Comparison of ENCODE assay signal across 18 cellular contexts in genomic region chr10:129530486-129531065, GRCh38.
DNase-seq lines count a peak whose midpoint lies in the region; ATAC-seq, FAIRE-seq and TF ChIP-seq lines count a peak whose summit lies in the region.
"Had no signal": no experiment of that assay in that cellular context is flagged by ENCODE, and none has a peak within 500 bp of the region (broad histone marks: within the 10 kb centered on the region; RNA-seq: fewer than 3 reads in every experiment).

No MANE protein-coding gene starts in this region.

- no TSS peak for BruUV-seq in PC-9 (replicated peaks; lab: Mats Ljungman, UMichigan)

- TF ChIP-seq CTCF in DND-41 (IDR thresholded peaks at IDR 0.05; ENCODE audit: borderline replicate concordance, extremely low read depth, low read length, poor library complexity, severe bottlenecking) (no peak), PC-9 (conservative IDR thresholded peaks at IDR 0.05) (no peak), esophagus squamous epithelium (IDR thresholded peaks at IDR 0.05) (no peak)

- no peak overlapping the region for H3K9ac ChIP-seq in DND-41 (ENCODE audit: low read depth, low read length)

- H3K4me3 ChIP-seq in DND-41 (ENCODE audit: low read depth in 1 of 2, low read length in 2 of 2) = no peak overlapping the region
- H3K4me3 ChIP-seq in PC-9 = no peak overlapping the region
- H3K4me3 ChIP-seq in right cardiac atrium (ENCODE audit: low read length) = no peak overlapping the region
- no peak overlapping the region for H3K4me3 ChIP-seq in esophagus squamous epithelium
- H3K4me3 ChIP-seq: A549, SJSA1 had no signal

- H3K4me2 ChIP-seq in DND-41 (ENCODE audit: insufficient read depth, low read length) (no peak overlapping the region), PC-9 (peak overlapping the region; percentile 75)
- H3K4me2 ChIP-seq: A549 had no signal

- POLR2A ChIA-PET in PC-9 (lab: Charles Lee; ENCODE audit: unreplicated experiment) = no interaction called here

- WGBS in right cardiac atrium = 79% methylated on average over 18 of the region's 18 CpGs
- WGBS in esophagus squamous epithelium, 2 donors = 81 to 85% methylated on average over 10 to 18 of the region's 18 CpGs

- H3K79me2 ChIP-seq in DND-41 (ENCODE audit: insufficient read depth, low read length) (peaks cover 74% of the 10 kb centered on the region), PC-9 (ENCODE audit: low read depth) (no peaks in the 10 kb centered on the region)

- peaks cover 12% of the 10 kb centered on the region; the same call in 1 of the 2 replicates for H3F3A ChIP-seq in PC-9 (ENCODE audit: insufficient read depth, low read depth)

- intact Hi-C loops in PC-9 (cut with micrococcal nuclease; ENCODE audit: unreplicated experiment) = loop anchor here (10.0 kb wide), 1 partner anchor 66 kb away; the partner anchor contains the start of gene MGMT
- intact Hi-C loops in right cardiac atrium (cut with DNase I) = no loop called here
- intact Hi-C loops in esophagus squamous epithelium (cut with DNase I) = no loop called here

- no peaks in the 10 kb centered on the region for H3K9me3 ChIP-seq in DND-41 (ENCODE audit: insufficient read depth, low read length, severe bottlenecking)
- H3K9me3 ChIP-seq in PC-9 (ENCODE audit: insufficient read depth, low read depth) = no peaks in the 10 kb centered on the region
- no peaks in the 10 kb centered on the region for H3K9me3 ChIP-seq in right cardiac atrium (ENCODE audit: control insufficient read depth, low read length)
- H3K9me3 ChIP-seq in esophagus squamous epithelium = no peaks in the 10 kb centered on the region
- H3K9me3 ChIP-seq: A549 had no signal

- H4K20me1 ChIP-seq in DND-41 (ENCODE audit: insufficient read depth, low read length) (peaks cover 33% of the 10 kb centered on the region), PC-9 (ENCODE audit: insufficient read depth) (no peaks in the 10 kb centered on the region)

- H3K27me3 ChIP-seq in DND-41 (ENCODE audit: insufficient read depth, low read length, poor library complexity) (no peaks in the 10 kb centered on the region), PC-9 (ENCODE audit: insufficient read depth, low read depth) (no peaks in the 10 kb centered on the region), right cardiac atrium (ENCODE audit: control insufficient read depth, insufficient read depth) (no peaks in the 10 kb centered on the region), esophagus squamous epithelium (no peaks in the 10 kb centered on the region)
- H3K27me3 ChIP-seq: SJSA1 had no signal

- peak; percentile 7 for DNase-seq in AG08395 (ENCODE audit: low spot score)
- peak; percentile 17 for DNase-seq in DND-41
- no peak for DNase-seq in PC-9
- peak; percentile 31 for DNase-seq in fibroblast of peridontal ligament (ENCODE audit: extremely low read depth)
- no peak for DNase-seq in NCI-H1092 treated with DMSO at 0.1 percent for 48 hours (lab: John Stamatoyannopoulos, UW)
- DNase-seq in GM12891 (ENCODE audit: insufficient read length, low spot score) = no peak
- DNase-seq in right cardiac atrium = no peak
- DNase-seq in esophagus squamous epithelium (lab: John Stamatoyannopoulos, UW) = no peak
- DNase-seq: DMS153, Karpas-422, NCI-H187 treated with DMSO at 0.1 percent for 48 hours, NCI-H2171 treated with DMSO at 0.1 percent for 48 hours, NCI-H82, SW 1271 had no signal

- no peak for FAIRE-seq in GM12891 (lab: Jason Lieb, UNC)
- FAIRE-seq: A549, GM18507, HepG2 had no signal

- peaks cover 3% of the 10 kb centered on the region; the same call in 1 of the 2 replicates for H3K36me3 ChIP-seq in DND-41 (ENCODE audit: insufficient read depth, low read length)
- no peaks in the 10 kb centered on the region for H3K36me3 ChIP-seq in PC-9 (ENCODE audit: low read depth)
- no peaks in the 10 kb centered on the region for H3K36me3 ChIP-seq in esophagus squamous epithelium
- H3K36me3 ChIP-seq: SJSA1 had no signal

- ATAC-seq in DND-41 (ENCODE audit: insufficient read depth, low read depth) (0 out of 3 replicates have a peak, but pooled peaks have one; percentile 27), right cardiac atrium (no peak)
- ATAC-seq: A549, HepG2 had no signal

- TF ChIP-seq POLR2A in GM12891 (IDR thresholded peaks at IDR 0.05; ENCODE audit: low read depth, low read length) = no peak
- TF ChIP-seq POLR2A in esophagus squamous epithelium (IDR thresholded peaks at IDR 0.05) = no peak

- no peaks in the 10 kb centered on the region for H3K9me2 ChIP-seq in PC-9 (ENCODE audit: insufficient read depth)

- H3K4me1 ChIP-seq in DND-41 (ENCODE audit: insufficient read depth, low read length) (peaks cover 25% of the 10 kb centered on the region), PC-9 (replicated peaks; ENCODE audit: insufficient read depth) (peaks cover 17% of the 10 kb centered on the region), right cardiac atrium (ENCODE audit: control insufficient read depth, insufficient read depth, low read length) (peaks cover 8% of the 10 kb centered on the region), esophagus squamous epithelium (peaks cover 0 to 21% (median 11%) of the 10 kb centered on the region in 3 donors)
- H3K4me1 ChIP-seq: A549 had no signal

- H3K27ac ChIP-seq in DND-41 (ENCODE audit: low read length) (peak overlapping the region; percentile 44; the same call in 1 of the 2 replicates), PC-9 (peak overlapping the region; percentile 81), right cardiac atrium (ENCODE audit: low read length) (no peak overlapping the region), esophagus squamous epithelium (no peak overlapping the region)
- H3K27ac ChIP-seq: A549, SJSA1 had no signal

- H2AFZ ChIP-seq in DND-41 (ENCODE audit: low read depth, low read length) = no peak overlapping the region
- no peak overlapping the region for H2AFZ ChIP-seq in PC-9

- CTCF ChIA-PET in PC-9 (lab: Charles Lee) = no interaction called here

TF ChIP-seq in GM12891, 5 proteins besides CTCF, POLR2A, EP300 and RAD21:
- no peak for TF ChIP-seq POU2F2 (IDR thresholded peaks at IDR 0.05; ENCODE audit: low read depth, low read length)
- no peak for TF ChIP-seq TAF1 (IDR thresholded peaks at IDR 0.05; ENCODE audit: low read depth, low read length)
- TF ChIP-seq PAX5 (IDR thresholded peaks at IDR 0.05; ENCODE audit: insufficient read depth, low read length, severe bottlenecking) = no peak
- TF ChIP-seq SPI1 (IDR thresholded peaks at IDR 0.05; ENCODE audit: low read depth, low read length) = no peak
- no peak for TF ChIP-seq POLR2AphosphoS5 (IDR thresholded peaks at IDR 0.05; ENCODE audit: low read depth, low read length)

Comparison
In these comparisons a context has a peak if more than half of its experiments do, and no peak if none do; other contexts are left out.
1. DNase-seq: peak in AG08395 (single experiment), DND-41 (single experiment) and fibroblast of peridontal ligament (single experiment); none in PC-9 (0 of 2), NCI-H1092 treated with DMSO at 0.1 percent for 48 hours (single experiment), GM12891 (single experiment), right cardiac atrium (0 of 3) and esophagus squamous epithelium (single experiment).
2. H3K27ac ChIP-seq: peak in DND-41 (single experiment) and PC-9 (single experiment); none in right cardiac atrium (single experiment) and esophagus squamous epithelium (0 of 4).